Comparison of ENCODE assay signal across 9 cellular contexts in the genomic region with DNA sequence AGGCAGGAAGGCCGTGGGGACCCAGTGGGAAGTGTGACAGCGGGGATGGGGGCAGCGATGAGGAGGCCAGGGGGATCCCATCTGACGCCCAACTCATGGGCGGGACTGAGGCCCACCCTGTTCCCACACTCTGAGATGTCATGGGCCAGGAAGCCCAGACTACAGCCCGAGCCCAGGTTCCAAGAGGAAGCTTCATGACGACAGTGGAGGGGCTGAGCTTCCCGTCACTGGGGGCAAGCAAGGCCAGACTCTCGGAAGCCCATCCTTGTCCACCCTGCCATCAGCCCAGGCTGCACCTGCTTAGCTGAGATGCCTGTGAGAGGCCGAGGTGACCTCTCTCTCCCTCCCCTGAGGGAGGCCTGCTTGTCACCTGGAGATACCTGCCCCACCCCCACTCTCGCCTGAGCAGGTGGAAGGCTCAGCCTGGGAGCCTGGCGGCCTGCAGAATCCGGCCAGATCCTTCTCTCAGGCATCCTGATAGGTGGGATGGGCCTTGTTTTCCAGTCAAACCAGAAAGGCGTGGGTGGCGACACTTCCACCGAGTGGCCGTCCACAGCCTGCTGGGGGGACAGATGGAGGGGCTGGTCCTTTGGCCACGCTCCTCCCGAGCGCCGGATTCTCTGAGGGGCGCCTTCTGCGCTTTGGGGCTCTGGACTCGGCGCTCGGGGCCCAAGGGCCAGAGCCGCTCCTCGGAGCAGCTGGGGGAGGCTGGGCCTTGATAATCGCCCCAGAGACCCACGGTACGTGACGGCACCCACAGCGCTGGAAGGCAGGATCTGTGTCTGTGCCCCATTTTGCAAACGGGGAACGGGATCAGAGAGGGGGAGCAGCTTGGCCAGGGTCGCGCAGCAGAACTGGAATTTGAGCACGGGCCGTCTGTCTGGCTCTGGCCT. TPM values are rescaled to one million over a fixed set of nuclear protein-coding genes. Genes with fewer than 3 reads are reported as not detected.
A peak's percentile ranks its signal among the peaks of the same experiment; 100 is the strongest.
DNase-seq lines count a peak whose midpoint lies in the region; TF ChIP-seq lines count a peak whose summit lies in the region.
"Had no signal": no experiment of that assay in that cellular context is flagged by ENCODE, and none has a peak within 500 bp of the region (broad histone marks: within the 10 kb centered on the region; RNA-seq: fewer than 3 reads in every experiment).

No MANE protein-coding gene starts in this region.

- H3K4me3 ChIP-seq in GM12875 (ENCODE audit: low read depth, low read length) = peak overlapping the region; percentile 6
- H3K4me3 ChIP-seq in SK-N-MC = no peak overlapping the region
- H3K4me3 ChIP-seq in fibroblast of villous mesenchyme (ENCODE audit: low read depth, low read length) = peak overlapping the region; percentile 54
- H3K4me3 ChIP-seq in spleen = peak overlapping the region in 6 of 8 donors; percentile 23 to 99 (median 64)

- no peak for DNase-seq in SK-N-MC (ENCODE audit: low read depth, low spot score)
- no peak for DNase-seq in fibroblast of villous mesenchyme (ENCODE audit: low read depth)
- DNase-seq in spleen = peak; percentile 84
- DNase-seq in stimulated activated CD4-positive, alpha-beta T cell treated with anti-CD3 and anti-CD28 coated beads, Interleukin-1b, Interleukin-23, amount 100 ng/mL, for 48 hours = no peak
- no peak for DNase-seq in ACHN
- no peak for DNase-seq in foreskin melanocyte
- DNase-seq in SHP77 treated with DMSO at 0.1 percent for 48 hours (lab: John Stamatoyannopoulos, UW) = no peak
- DNase-seq: SK-N-SH had no signal

- TF ChIP-seq CTCF in GM12875 (IDR thresholded peaks at IDR 0.05; ENCODE audit: borderline replicate concordance, insufficient read depth, low read depth, low read length) (no peak), fibroblast of villous mesenchyme (IDR thresholded peaks at IDR 0.05; ENCODE audit: insufficient read depth, low read depth, low read length) (no peak), spleen (IDR thresholded peaks at IDR 0.05 in 8 of 11, conservative IDR thresholded peaks at IDR 0.05 in 3 of 11) (no peak)

- H3K27ac ChIP-seq in SK-N-MC (peak overlapping the region; percentile 50; the same call in 1 of the 2 replicates), spleen (peak overlapping the region; percentile 80 to 99 (median 98))

- 63 to 71% (median 70%) methylated on average over 36 to 39 of the region's 39 CpGs for WGBS in spleen, 5 donors

- in situ Hi-C loops in ACHN (cut with HindIII; ENCODE audit: low pct_ligation_motif_present, low pct_unique_long_range_greater_than_20kb, low sequenced_read_pairs) = no loop called here

- H3K27me3 ChIP-seq in spleen (replicated peaks in 1 of 7) = no peaks in the 10 kb centered on the region

- intact Hi-C loops in spleen (cut with DNase I; ENCODE audit: low total_unique reads) = loop anchor here (10.0 kb wide), 2 partner anchors 53 to 57 kb away; a partner anchor contains a TSS

- H3K9me3 ChIP-seq in SK-N-MC (ENCODE audit: low read depth, low read length) = no peaks in the 10 kb centered on the region
- H3K9me3 ChIP-seq in spleen = no peaks in the 10 kb centered on the region
- H3K9me3 ChIP-seq: SK-N-SH had no signal

- H3K36me3 ChIP-seq in SK-N-MC (ENCODE audit: insufficient read depth, low read length) (peaks cover 15% of the 10 kb centered on the region; the same call in 1 of the 2 replicates), spleen (peaks cover 0 to 30% (median 2%) of the 10 kb centered on the region in 6 donors)

- TF ChIP-seq POLR2A in spleen (IDR thresholded peaks at IDR 0.05) = no peak

- H3K4me1 ChIP-seq in spleen = peaks cover 50 to 80% (median 74%) of the 10 kb centered on the region in 6 donors

- no peak overlapping the region for H3K9ac ChIP-seq in SK-N-MC (ENCODE audit: insufficient read length)
- H3K9ac ChIP-seq: SK-N-SH had no signal

RNA-seq across cellular contexts. Expression of a gene that starts 4.8 kb away (rescaled TPM):
- total RNA-seq in fibroblast of villous mesenchyme (30.9 and 31.5 TPM in 2 replicates), spleen (10 to 100 TPM; 43.0 to 68.1 (median 53.7) TPM)
- 10 to 100 TPM in 1 of 3 donors, 1 to 10 TPM in 2; 4.0 to 15.2 (median 4.2) TPM for polyA plus RNA-seq in spleen

RNA-seq across cellular contexts. Expression of a gene that starts 54.4 kb away (rescaled TPM):
- total RNA-seq in fibroblast of villous mesenchyme (17.3 and 26.7 TPM in 2 replicates), spleen (10 to 100 TPM; 16.4 to 30.5 (median 29.0) TPM)
- 10 to 100 TPM in 1 of 3 donors, 1 to 10 TPM in 2; 6.2 to 13.9 (median 6.4) TPM for polyA plus RNA-seq in spleen
